ENCODE assay signal across 15 cellular contexts in genomic region chr3:194075088-194075615, GRCh38.
"Had no signal": no experiment of that assay in that cellular context is flagged by ENCODE, and none has a peak within 500 bp of the region (broad histone marks: within the 10 kb centered on the region; RNA-seq: fewer than 3 reads in every experiment).

No MANE protein-coding gene starts in this region.

- FAIRE-seq: endothelial cell of umbilical vein had no signal

- H3K4me3 ChIP-seq: left ventricle myocardium inferior, smooth muscle cell had no signal

- H3K9me3 ChIP-seq: left ventricle myocardium inferior had no signal

- H3K36me3 ChIP-seq: brain microvascular endothelial cell, left ventricle myocardium inferior had no signal

- ATAC-seq: activated CD8-positive, alpha-beta T cell treated with anti-CD3 and anti-CD28 coated beads for 36 hours; activated T-cell treated with anti-CD3 and anti-CD28 coated beads, Interleukin-2, amount 50 U/mL, for 4 hours; natural killer cell; right cardiac atrium had no signal

- DNase-seq: activated CD4-positive, alpha-beta T cell treated with anti-CD3 and anti-CD28 coated beads for 48 hours; activated CD8-positive, alpha-beta T cell treated with anti-CD3 and anti-CD28 coated beads for 36 hours; activated effector memory CD4-positive, alpha-beta T cell treated with anti-CD3 and anti-CD28 coated beads, Interleukin-2, amount 50 U/mL, for 16 hours; activated T-cell treated with anti-CD3 and anti-CD28 coated beads, Interleukin-2, amount 50 U/mL, for 4 hours; brain microvascular endothelial cell; cortex of kidney; effector CD8-positive, alpha-beta T cell; foreskin fibroblast; left ventricle myocardium inferior; mesenchymal stem cell; natural killer cell; nucleus accumbens; right cardiac atrium had no signal

- H3K27ac ChIP-seq: brain microvascular endothelial cell, left ventricle myocardium inferior had no signal

- H3K4me2 ChIP-seq: smooth muscle cell had no signal
